ENCODE assay signal across 1 cellular context in genomic region chr18:26655614-26656400, GRCh38.
A peak's percentile ranks its signal among the peaks of the same experiment; 100 is the strongest.
TF ChIP-seq lines count a peak whose summit lies in the region.

No MANE protein-coding gene starts in this region.

TF ChIP-seq in H1, 55 proteins besides CTCF, POLR2A, EP300 and RAD21 (continued from another document):
- TF ChIP-seq CHD7 (IDR thresholded peaks at IDR 0.05; ENCODE audit: insufficient replicate concordance, low read length), result no peak
- TF ChIP-seq BACH1 (IDR thresholded peaks at IDR 0.05; ENCODE audit: low read length), result no peak
- TF ChIP-seq GTF2F1 (IDR thresholded peaks at IDR 0.05; ENCODE audit: borderline replicate concordance, low read depth, low read length), result no peak
- TF ChIP-seq CHD2 (IDR thresholded peaks at IDR 0.05; ENCODE audit: low read length), result no peak
- no peak for TF ChIP-seq TCF12 (IDR thresholded peaks at IDR 0.05; ENCODE audit: low read depth, low read length)
- TF ChIP-seq MAFK (IDR thresholded peaks at IDR 0.05; ENCODE audit: low read depth, low read length), result no peak
- TF ChIP-seq E2F6 (IDR thresholded peaks at IDR 0.05), result no peak
- TF ChIP-seq SIX5 (IDR thresholded peaks at IDR 0.05; ENCODE audit: low read depth, low read length), result no peak
- TF ChIP-seq CBX8 (IDR thresholded peaks at IDR 0.05; ENCODE audit: borderline replicate concordance, low read depth, low read length), result no peak
- TF ChIP-seq SP1 (IDR thresholded peaks at IDR 0.05; ENCODE audit: low read depth, low read length), result no peak
- TF ChIP-seq JUN (IDR thresholded peaks at IDR 0.05; ENCODE audit: low read depth, low read length), result no peak
- TF ChIP-seq NANOG (IDR thresholded peaks at IDR 0.05; ENCODE audit: insufficient read depth, low read depth, low read length, poor library complexity, severe bottlenecking), result no peak
- no peak for TF ChIP-seq RXRA (IDR thresholded peaks at IDR 0.05; ENCODE audit: insufficient read depth, low read depth, low read length)
- no peak for TF ChIP-seq SAP30 (IDR thresholded peaks at IDR 0.05; ENCODE audit: insufficient read depth, insufficient replicate concordance, low read length)
- TF ChIP-seq ZNF274 (IDR thresholded peaks at IDR 0.05; ENCODE audit: borderline replicate concordance, extremely low read depth, low read length), result no peak
- TF ChIP-seq CBX5 (IDR thresholded peaks at IDR 0.05; ENCODE audit: low read depth, low read length), result no peak
- no peak for TF ChIP-seq ATF2 (IDR thresholded peaks at IDR 0.05; ENCODE audit: low read length)
- TF ChIP-seq CREB1 (IDR thresholded peaks at IDR 0.05), result no peak
- no peak for TF ChIP-seq CTBP2 (IDR thresholded peaks at IDR 0.05; ENCODE audit: borderline replicate concordance, insufficient read depth, insufficient read length, low read length)
- TF ChIP-seq EZH2 (IDR thresholded peaks at IDR 0.05; ENCODE audit: low read depth, low read length, severe bottlenecking), result peak; percentile 54
- no peak; a peak in 1 of 4 replicates for TF ChIP-seq SIN3A (conservative IDR thresholded peaks at IDR 0.05 in 1 of 2, IDR thresholded peaks at IDR 0.05 in 1 of 2; ENCODE audit: low read depth in 1 of 2, low read length in 2 of 2)
- no peak for TF ChIP-seq FOSL1 (IDR thresholded peaks at IDR 0.05; ENCODE audit: insufficient read depth, low read depth, low read length)
- TF ChIP-seq TAF1 (IDR thresholded peaks at IDR 0.05; ENCODE audit: low read depth, low read length), result peak; percentile 46; the same call in 1 of the 2 replicates
- no peak for TF ChIP-seq PHF8 (conservative IDR thresholded peaks at IDR 0.05; ENCODE audit: low read depth, low read length)
- TF ChIP-seq POU5F1 (IDR thresholded peaks at IDR 0.05; ENCODE audit: low read depth, low read length), result no peak
- no peak for TF ChIP-seq JUND (IDR thresholded peaks at IDR 0.05; ENCODE audit: low read length)
- TF ChIP-seq POLR2AphosphoS5 (IDR thresholded peaks at IDR 0.05; ENCODE audit: low read depth, low read length), result no peak
- no peak for TF ChIP-seq HDAC6 (IDR thresholded peaks at IDR 0.05; ENCODE audit: low read depth, low read length)
- TF ChIP-seq SRF (IDR thresholded peaks at IDR 0.05; ENCODE audit: low read depth, low read length), result no peak
- TF ChIP-seq USF2 (IDR thresholded peaks at IDR 0.05; ENCODE audit: low read length), result no peak
- TF ChIP-seq RNF2 (IDR thresholded peaks at IDR 0.05; ENCODE audit: borderline replicate concordance, low read depth, low read length, missing control alignments, poor library complexity, severe bottlenecking), result no peak
- no peak for TF ChIP-seq RFX5 (IDR thresholded peaks at IDR 0.05; ENCODE audit: borderline replicate concordance, low read depth, low read length)
- TF ChIP-seq KDM4A (IDR thresholded peaks at IDR 0.05; ENCODE audit: low read depth, low read length, severe bottlenecking), result no peak
- no peak for TF ChIP-seq HDAC2 (IDR thresholded peaks at IDR 0.05; ENCODE audit: borderline replicate concordance in 1 of 2, low read depth in 2 of 2, low read length in 2 of 2)
- TF ChIP-seq BCL11A (IDR thresholded peaks at IDR 0.05; ENCODE audit: low read depth in 2 of 2, low read length in 2 of 2), result no peak
- peak; percentile 58; the same call in 1 of the 2 replicates for TF ChIP-seq EGR1 (IDR thresholded peaks at IDR 0.05; ENCODE audit: borderline replicate concordance, low read depth, low read length)
- no peak for TF ChIP-seq KDM5A (IDR thresholded peaks at IDR 0.05; ENCODE audit: low read length)
- no peak for TF ChIP-seq BRCA1 (IDR thresholded peaks at IDR 0.05; ENCODE audit: low read depth, low read length)
